3 cellular contexts compared by ENCODE assay signal in genomic region chr5:6520201-6520600, GRCh38.
"Had no signal": no experiment of that assay in that cellular context is flagged by ENCODE, and none has a peak within 500 bp of the region (broad histone marks: within the 10 kb centered on the region; RNA-seq: fewer than 3 reads in every experiment).

No MANE protein-coding gene starts in this region.

- H3K4me3 ChIP-seq: GM12878 had no signal

- DNase-seq: GDM1, GF-D8 had no signal
